Comparison of ENCODE assay signal across 18 cellular contexts in the genomic region with DNA sequence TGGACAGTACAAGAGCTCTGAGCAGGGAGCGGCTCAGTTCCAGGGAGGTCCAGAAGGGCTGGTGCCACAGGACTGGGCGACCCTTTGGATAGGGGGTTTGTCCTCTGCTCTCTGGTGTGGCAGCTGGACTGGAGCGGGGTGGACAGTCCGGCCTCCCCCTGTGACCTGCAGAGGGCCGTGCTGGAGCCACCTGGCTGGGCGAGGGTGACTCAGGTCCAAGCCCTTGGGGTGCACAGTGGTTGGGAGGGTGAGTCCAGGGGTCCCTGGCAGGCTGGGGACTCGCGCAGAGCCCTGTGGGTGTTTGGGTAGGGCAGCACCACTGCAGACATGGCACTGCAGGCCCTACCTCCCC. TPM values are rescaled to one million over a fixed set of nuclear protein-coding genes. Genes with fewer than 3 reads are reported as not detected.
DNase-seq lines count a peak whose midpoint lies in the region; ATAC-seq, FAIRE-seq and TF ChIP-seq lines count a peak whose summit lies in the region.
"Had no signal": no experiment of that assay in that cellular context is flagged by ENCODE, and none has a peak within 500 bp of the region (broad histone marks: within the 10 kb centered on the region; RNA-seq: fewer than 3 reads in every experiment).

No MANE protein-coding gene starts in this region.

- POLR2A ChIA-PET in HEK293 (lab: Yijun Ruan, JAX) = interaction anchor here (1.5 kb wide), 2 partner anchors 10 to 12 kb away, joined by 4 to 5 read pairs; a partner anchor contains a TSS
- POLR2A ChIA-PET in K562 (lab: Yijun Ruan, JAX) = no interaction called here

- no peak for TF ChIP-seq POLR2A in K562 (conservative IDR thresholded peaks at IDR 0.05)

- no peaks in the 10 kb centered on the region for H3K27me3 ChIP-seq in K562 (ENCODE audit: control insufficient read depth in 2 of 2, insufficient read depth in 2 of 2, low read length in 2 of 2)
- H3K27me3 ChIP-seq in layer of hippocampus (ENCODE audit: control insufficient read depth, insufficient read depth, low read length) = no peaks in the 10 kb centered on the region
- no peaks in the 10 kb centered on the region for H3K27me3 ChIP-seq in subcutaneous abdominal adipose tissue (ENCODE audit: control insufficient read depth in 5 of 5, insufficient read depth in 4 of 5, low read length in 5 of 5)
- H3K27me3 ChIP-seq: pancreas had no signal

- 88% methylated on average over 5 of the region's 8 CpGs for WGBS in K562 (ENCODE audit: insufficient coverage, low coverage, missing lambda C conversion rate)

- DNase-seq in K562 (ENCODE audit: extremely low read depth in 1 of 4, low spot score in 3 of 4) (no peak), islet precursor cell (no peak), DMS153 treated with DMSO at 0.1 percent for 48 hours (lab: John Stamatoyannopoulos, UW; ENCODE audit: unreplicated experiment) (no peak)
- DNase-seq: activated naive CD4-positive, alpha-beta T cell treated with anti-CD3 and anti-CD28 coated beads for 36 hours; CD4-positive, alpha-beta T cell; cerebellar nuclear complex; mesendoderm; NCI-H2107; stimulated activated CD4-positive, alpha-beta T cell treated with anti-CD3 and anti-CD28 coated beads, Interleukin-1b, Interleukin-23, amount 100 ng/mL, for 48 hours had no signal

- TF ChIP-seq CTCF in HEK293 (tag by site-specific recombination; IDR thresholded peaks at IDR 0.05) (no peak), K562 (IDR thresholded peaks at IDR 0.05 in 2 of 3, conservative IDR thresholded peaks at IDR 0.05 in 1 of 3; ENCODE audit: insufficient read depth in 2 of 3, low read depth in 1 of 3, low read length in 3 of 3) (no peak)

- no peak overlapping the region for H3K4me3 ChIP-seq in HEK293 (ENCODE audit: low read depth, low read length)
- no peak overlapping the region for H3K4me3 ChIP-seq in K562
- H3K4me3 ChIP-seq in subcutaneous abdominal adipose tissue (ENCODE audit: low read depth in 1 of 5, low read length in 5 of 5) = no peak overlapping the region
- H3K4me3 ChIP-seq: GM23338, pancreas had no signal

- H3K36me3 ChIP-seq in HEK293 (ENCODE audit: control insufficient read depth in 2 of 2, insufficient read depth in 1 of 2, low read length in 2 of 2) = no peaks in the 10 kb centered on the region
- peaks cover 72% of the 10 kb centered on the region; the same call in 2 of the 3 replicates for H3K36me3 ChIP-seq in K562 (ENCODE audit: control insufficient read depth, insufficient read depth, low read length)
- H3K36me3 ChIP-seq in subcutaneous abdominal adipose tissue (ENCODE audit: control insufficient read depth in 5 of 5, insufficient read depth in 5 of 5, low read length in 5 of 5) = peaks cover 0 to 18% (median 6%) of the 10 kb centered on the region in 5 donors
- H3K36me3 ChIP-seq: pancreas had no signal

- CTCF ChIA-PET in HEK293 (lab: Yijun Ruan, JAX) (no interaction called here), K562 (lab: Yijun Ruan, JAX; ENCODE audit: low intra/inter-chr PET ratio) (interaction anchor here (0.5 kb wide), 1 partner anchor 11 kb away, joined by 3 read pairs; no protein-coding TSS in a partner anchor)

- no peak for TF ChIP-seq EP300 in K562 (IDR thresholded peaks at IDR 0.05; ENCODE audit: low read length)

- in situ Hi-C loops in K562 (cut with MboI) = no loop called here

- BruUV-seq in K562 (replicated peaks; lab: Mats Ljungman, UMichigan) = no TSS peak

- no peak overlapping the region for H3K4me2 ChIP-seq in K562 (ENCODE audit: insufficient read depth, low read length)
- H3K4me2 ChIP-seq: GM23338 had no signal

- intact Hi-C loops in K562 (cut with micrococcal nuclease) = no loop called here

- H3K4me1 ChIP-seq in HEK293 (ENCODE audit: control insufficient read depth, insufficient read depth, low read length) = peaks cover 14% of the 10 kb centered on the region
- H3K4me1 ChIP-seq in K562 (replicated peaks in 1 of 2; ENCODE audit: control insufficient read depth in 2 of 2, insufficient read depth in 2 of 2, low read length in 2 of 2) = peaks cover 29 to 98% of the 10 kb centered on the region in 2 experiments
- H3K4me1 ChIP-seq in subcutaneous abdominal adipose tissue (ENCODE audit: control insufficient read depth in 5 of 5, insufficient read depth in 5 of 5, low read length in 5 of 5) = peaks cover 0 to 51% (median 27%) of the 10 kb centered on the region in 5 donors
- H3K4me1 ChIP-seq: pancreas had no signal

- H4K20me1 ChIP-seq in K562 (replicated peaks; ENCODE audit: control insufficient read depth, insufficient read depth, low read length) = peaks cover 16% of the 10 kb centered on the region

- no peak for TF ChIP-seq RAD21 in K562 (CRISPR knock-in tag; conservative IDR thresholded peaks at IDR 0.05 in 1 of 2, IDR thresholded peaks at IDR 0.05 in 1 of 2)

- FAIRE-seq in K562 (lab: Jason Lieb, UNC) = no peak
- FAIRE-seq: GM19239, pancreas had no signal

- peak overlapping the region in 1 of 2 experiments; percentile 68; a peak in 2 of 4 replicates for H3K9ac ChIP-seq in K562 (ENCODE audit: insufficient read depth in 1 of 2, low read depth in 2 of 2, low read length in 2 of 2)
- no peak overlapping the region for H3K9ac ChIP-seq in subcutaneous abdominal adipose tissue (ENCODE audit: low read length in 5 of 5)

- H3K27ac ChIP-seq in HEK293 (ENCODE audit: extremely low read depth, low read depth, low read length) = no peak overlapping the region
- H3K27ac ChIP-seq in K562 (ENCODE audit: extremely low read depth, low read depth, low read length) = peak overlapping the region; percentile 28; the same call in 1 of the 3 replicates
- peak overlapping the region; percentile 38 for H3K27ac ChIP-seq in layer of hippocampus (ENCODE audit: low read depth, low read length)
- H3K27ac ChIP-seq in subcutaneous abdominal adipose tissue (ENCODE audit: low read depth, low read length) = peak overlapping the region; percentile 24
- H3K27ac ChIP-seq: pancreas had no signal

- H3K9me3 ChIP-seq in HEK293 (ENCODE audit: control insufficient read depth, insufficient read depth, low read depth, low read length) (no peaks in the 10 kb centered on the region), K562 (replicated peaks; ENCODE audit: control insufficient read depth, insufficient read depth, low read depth, low read length) (no peaks in the 10 kb centered on the region), subcutaneous abdominal adipose tissue (ENCODE audit: control insufficient read depth in 5 of 5, low read length in 5 of 5) (no peaks in the 10 kb centered on the region)
- H3K9me3 ChIP-seq: pancreas had no signal

- ATAC-seq in K562 = no peak
- ATAC-seq in HG03469 (IDR thresholded peaks at IDR 0.05; ENCODE audit: unreplicated experiment) = no peak
- ATAC-seq: esophagus mucosa, GM23338 had no signal

- H3K79me2 ChIP-seq in K562 (ENCODE audit: control insufficient read depth, insufficient read depth, low read length) = peaks cover 76% of the 10 kb centered on the region

- no peaks in the 10 kb centered on the region for H3K9me1 ChIP-seq in K562 (ENCODE audit: control insufficient read depth, insufficient read depth, low read length)

- no peak overlapping the region for H2AFZ ChIP-seq in K562 (ENCODE audit: low read depth, low read length)
- H2AFZ ChIP-seq: GM23338 had no signal

RNA-seq across cellular contexts. Expression of a gene that starts 7.2 kb away (rescaled TPM):
- 28.5 and 141 TPM in 2 replicates for total RNA-seq in K562 (2011; cell fraction: chromatin; rRNA removed; ENCODE audit: low replicate concordance)
- 209 and 228 TPM in 2 replicates for total RNA-seq in K562 (2011; cell fraction: nucleolus; rRNA removed)
- 68.6 and 76.2 TPM in 2 replicates for total RNA-seq in K562 (2011; cell fraction: nucleoplasm; rRNA removed)
- total RNA-seq in K562 (2014; rRNA removed) (125 and 188 TPM in 2 replicates), K562 (2014; rRNA removed; fragmentation: Illumina TruSeq; extraction: Trizol) (21.2 and 21.4 TPM in 2 replicates), K562 (2015; rRNA removed; fragmentation: Illumina TruSeq; extraction: Trizol) (72.3 and 76.3 TPM in 2 replicates), K562 (2021) (189 TPM in 2 replicates)
- polyA plus RNA-seq in K562 (2011; rRNA removed) (20.1 and 25.9 TPM in 2 replicates), K562 (2014; fragmentation: Illumina TruSeq; extraction: Trizol) (39.0 and 114 TPM in 2 replicates), K562 (2014; fragmentation: Nextera tagmentation; extraction: Ambion mirVana) (1 to 10 TPM; 1.1 to 1.9 TPM), K562 (2014; rRNA removed) (119 and 133 TPM in 2 replicates)
- polyA plus RNA-seq in K562 (2011; cell fraction: cytosol; rRNA removed) = 25.4 and 118 TPM in 2 replicates
- polyA plus RNA-seq in K562 (2011; cell fraction: nucleus; rRNA removed) = 134 and 296 TPM in 2 replicates
- polyA plus RNA-seq in K562 (2012) = 81.3 and 110 TPM in 2 replicates
- polyA minus RNA-seq in K562 (2011; rRNA and poly(A)+ RNA removed) = 3.6 and 7.0 TPM in 2 replicates
- 37.3 and 43.8 TPM in 2 replicates for polyA minus RNA-seq in K562 (2011; cell fraction: cytosol; rRNA and poly(A)+ RNA removed)
- polyA minus RNA-seq in K562 (2011; cell fraction: nucleus; rRNA and poly(A)+ RNA removed) = 85.0 and 105 TPM in 2 replicates

RNA-seq across cellular contexts. Expression of a gene that starts 11.5 kb away (rescaled TPM):
- 155 and 651 TPM in 2 replicates for total RNA-seq in K562 (2011; cell fraction: chromatin; rRNA removed; ENCODE audit: low replicate concordance)
- 616 and 678 TPM in 2 replicates for total RNA-seq in K562 (2011; cell fraction: nucleolus; rRNA removed)
- total RNA-seq in K562 (2011; cell fraction: nucleoplasm; rRNA removed) = 226 and 284 TPM in 2 replicates
- total RNA-seq in K562 (2014; rRNA removed) (180 and 202 TPM in 2 replicates), K562 (2014; rRNA removed; fragmentation: Illumina TruSeq; extraction: Trizol) (14.6 and 32.0 TPM in 2 replicates), K562 (2015; rRNA removed; fragmentation: Illumina TruSeq; extraction: Trizol) (93.2 and 96.8 TPM in 2 replicates), K562 (2021) (435 and 460 TPM in 2 replicates)
- polyA plus RNA-seq in K562 (2011; rRNA removed) (99.3 and 191 TPM in 2 replicates), K562 (2014; fragmentation: Illumina TruSeq; extraction: Trizol) (73.2 and 198 TPM in 2 replicates), K562 (2014; fragmentation: Nextera tagmentation; extraction: Ambion mirVana) (10 to 100 TPM; 21.8 to 57.6 TPM), K562 (2014; rRNA removed) (376 and 380 TPM in 2 replicates)
- 148 and 356 TPM in 2 replicates for polyA plus RNA-seq in K562 (2011; cell fraction: cytosol; rRNA removed)
- 1,012 and 1,382 TPM in 2 replicates for polyA plus RNA-seq in K562 (2011; cell fraction: nucleus; rRNA removed)
- polyA plus RNA-seq in K562 (2012) = 319 and 453 TPM in 2 replicates
- 36.7 and 52.6 TPM in 2 replicates for polyA minus RNA-seq in K562 (2011; rRNA and poly(A)+ RNA removed)
- 173 and 245 TPM in 2 replicates for polyA minus RNA-seq in K562 (2011; cell fraction: cytosol; rRNA and poly(A)+ RNA removed)
- polyA minus RNA-seq in K562 (2011; cell fraction: nucleus; rRNA and poly(A)+ RNA removed) = 114 and 124 TPM in 2 replicates

RNA-seq across cellular contexts. Expression of a gene that starts 29.0 kb away (rescaled TPM):
- 0.25 TPM in 1 of 2 replicates, not detected in the other for total RNA-seq in K562 (2011; cell fraction: chromatin; rRNA removed; ENCODE audit: low replicate concordance)
- total RNA-seq in K562 (2011; cell fraction: nucleolus; rRNA removed) = 0.39 and 0.50 TPM in 2 replicates
- 0.22 TPM in 1 of 2 replicates, not detected in the other for total RNA-seq in K562 (2011; cell fraction: nucleoplasm; rRNA removed)
- 0.18 and 0.29 TPM in 2 replicates for total RNA-seq in K562 (2014; rRNA removed)
- 0.07 TPM in 1 of 2 replicates, not detected in the other for total RNA-seq in K562 (2014; rRNA removed; fragmentation: Illumina TruSeq; extraction: Trizol)
- 0.30 and 0.36 TPM in 2 replicates for total RNA-seq in K562 (2015; rRNA removed; fragmentation: Illumina TruSeq; extraction: Trizol)
- total RNA-seq in K562 (2021) = 0.09 and 0.22 TPM in 2 replicates
- 0.10 and 0.42 TPM in 2 replicates for polyA plus RNA-seq in K562 (2011; rRNA removed)
- polyA plus RNA-seq in K562 (2011; cell fraction: cytosol; rRNA removed) = 0.31 and 0.41 TPM in 2 replicates
- polyA plus RNA-seq in K562 (2011; cell fraction: nucleus; rRNA removed) = 0.20 and 0.53 TPM in 2 replicates
- 0.33 and 1.1 TPM in 2 replicates for polyA plus RNA-seq in K562 (2012)
- 0.10 and 0.25 TPM in 2 replicates for polyA plus RNA-seq in K562 (2014; fragmentation: Illumina TruSeq; extraction: Trizol)
- polyA plus RNA-seq in K562 (2014; fragmentation: Nextera tagmentation; extraction: Ambion mirVana) = not detected
- polyA plus RNA-seq in K562 (2014; rRNA removed) = 0.08 TPM in 1 of 2 replicates, not detected in the other
- 0.11 and 0.18 TPM in 2 replicates for polyA minus RNA-seq in K562 (2011; rRNA and poly(A)+ RNA removed)
- 0.57 and 1.1 TPM in 2 replicates for polyA minus RNA-seq in K562 (2011; cell fraction: cytosol; rRNA and poly(A)+ RNA removed)
- polyA minus RNA-seq in K562 (2011; cell fraction: nucleus; rRNA and poly(A)+ RNA removed) = 0.13 and 0.67 TPM in 2 replicates
- total RNA-seq: activated naive CD4-positive, alpha-beta T cell treated with anti-CD3 and anti-CD28 coated beads for 36 hours; M059J had no signal

RNA-seq across cellular contexts. Expression of a gene that starts 40.4 kb away (rescaled TPM):
- total RNA-seq in K562 (2011; cell fraction: chromatin; rRNA removed; ENCODE audit: low replicate concordance) = 25.1 and 116 TPM in 2 replicates
- 214 and 262 TPM in 2 replicates for total RNA-seq in K562 (2011; cell fraction: nucleolus; rRNA removed)
- 94.6 and 109 TPM in 2 replicates for total RNA-seq in K562 (2011; cell fraction: nucleoplasm; rRNA removed)
- total RNA-seq in K562 (2014; rRNA removed) (78.0 and 82.4 TPM in 2 replicates), K562 (2014; rRNA removed; fragmentation: Illumina TruSeq; extraction: Trizol) (7.3 TPM in 2 replicates), K562 (2015; rRNA removed; fragmentation: Illumina TruSeq; extraction: Trizol) (10.1 and 11.0 TPM in 2 replicates), K562 (2021) (69.8 and 74.5 TPM in 2 replicates)
- polyA plus RNA-seq in K562 (2011; rRNA removed) (12.5 TPM in 2 replicates), K562 (2014; fragmentation: Illumina TruSeq; extraction: Trizol) (19.3 and 47.1 TPM in 2 replicates), K562 (2014; fragmentation: Nextera tagmentation; extraction: Ambion mirVana) (1 to 10 TPM; 2.3 to 2.9 TPM), K562 (2014; rRNA removed) (57.2 and 67.4 TPM in 2 replicates)
- 31.8 and 127 TPM in 2 replicates for polyA plus RNA-seq in K562 (2011; cell fraction: cytosol; rRNA removed)
- polyA plus RNA-seq in K562 (2011; cell fraction: nucleus; rRNA removed) = 21.6 and 59.4 TPM in 2 replicates
- 50.1 and 369 TPM in 2 replicates for polyA plus RNA-seq in K562 (2012)
- 2.4 and 5.6 TPM in 2 replicates for polyA minus RNA-seq in K562 (2011; rRNA and poly(A)+ RNA removed)
- polyA minus RNA-seq in K562 (2011; cell fraction: cytosol; rRNA and poly(A)+ RNA removed) = 31.8 and 32.2 TPM in 2 replicates
- 18.5 and 24.2 TPM in 2 replicates for polyA minus RNA-seq in K562 (2011; cell fraction: nucleus; rRNA and poly(A)+ RNA removed)
- total RNA-seq: CD4-positive, alpha-beta T cell had no signal
